In the genomic region with DNA sequence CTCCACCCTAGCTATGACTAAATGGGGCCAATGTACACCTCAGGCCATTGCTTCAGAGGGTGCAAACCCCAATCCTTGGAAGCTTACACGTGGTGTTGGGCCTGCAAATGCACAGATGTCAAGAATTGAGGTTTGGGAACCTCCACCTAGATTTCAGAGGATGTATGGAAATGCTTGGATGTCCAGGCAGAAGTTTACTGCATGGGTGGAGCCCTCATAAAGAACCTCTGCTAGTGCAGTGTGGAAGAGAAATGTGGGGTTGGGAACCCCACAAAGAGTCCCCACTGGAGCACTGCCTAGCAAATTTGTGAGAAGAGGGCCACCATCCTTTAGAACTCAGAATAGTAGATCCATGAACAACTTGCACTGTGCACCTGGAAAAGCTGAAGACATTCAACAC, we compare ENCODE assay signal across 31 cellular contexts.
"Had no signal": no experiment of that assay in that cellular context is flagged by ENCODE, and none has a peak within 500 bp of the region (broad histone marks: within the 10 kb centered on the region; RNA-seq: fewer than 3 reads in every experiment).

No MANE protein-coding gene starts in this region.

- H3K4me1 ChIP-seq: left lung, lower lobe of right lung, pancreas, prostate gland, stomach, tibial artery, upper lobe of right lung had no signal

- DNase-seq: hypothalamus; immature natural killer cell; kidney; left colon; left lung; lower lobe of right lung; mammary epithelial cell; mesenchymal stem cell; midbrain; mucosa of descending colon; naive thymus-derived CD4-positive, alpha-beta T cell; nucleus accumbens; pancreas; posterior cingulate gyrus; retina; stimulated activated CD4-positive, alpha-beta T cell treated with anti-CD3 and anti-CD28 coated beads, Interleukin-12 subunit alpha, Interleukin-12 subunit beta, amount 100 ng/mL, for 4 hours; stimulated activated CD4-positive, alpha-beta T cell treated with anti-CD3 and anti-CD28 coated beads, Interleukin-15, amount 100 ng/mL, for 24 hours; stimulated activated CD4-positive, alpha-beta T cell treated with anti-CD3 and anti-CD28 coated beads, Interleukin-2, amount 100 ng/mL, for 24 hours; stimulated activated CD4-positive, alpha-beta T cell treated with anti-CD3 and anti-CD28 coated beads, Interleukin-4, amount 100 ng/mL, for 1 hour; stimulated activated naive B cell treated with anti-CD40 and anti-IgM and Interleukin-4, amounts not matched to agents 10 μg/mL and 1 μg/mL and 100 μg/mL, for 72 hours; stimulated activated naive CD8-positive, alpha-beta T cell treated with anti-CD3 and anti-CD28 coated beads, Interleukin-15, Interleukin-2, amounts not matched to agents 100 U/mL and 50 U/mL, for 24 hours; stomach; tibial artery; trophoblast cell; upper lobe of right lung had no signal

- H3K4me1 Mint-ChIP-seq: immature natural killer cell; naive thymus-derived CD4-positive, alpha-beta T cell; stimulated activated naive B cell treated with anti-CD40 and anti-IgM and Interleukin-4, amounts not matched to agents 10 μg/mL and 1 μg/mL and 100 μg/mL, for 72 hours had no signal

- H3K27ac ChIP-seq: left lung, lower lobe of right lung, pancreas, prostate gland, skin epidermis, stomach, thoracic aorta, tibial artery, upper lobe of right lung had no signal

- H3K27ac Mint-ChIP-seq: immature natural killer cell; naive thymus-derived CD4-positive, alpha-beta T cell; natural killer cell treated with Interleukin-12 subunit alpha and Interleukin-12 subunit beta and Interleukin-15 and Interleukin-18, amount 100 ng/mL, for 72 hours; stimulated activated naive B cell treated with anti-CD40 and anti-IgM and Interleukin-4, amounts not matched to agents 10 μg/mL and 1 μg/mL and 100 μg/mL, for 72 hours had no signal

- H3K4me3 ChIP-seq: left lung, lower lobe of right lung, mucosa of descending colon, pancreas, prostate gland, skin epidermis, stomach, thoracic aorta, tibial artery, upper lobe of right lung had no signal

- H3K36me3 ChIP-seq: left lung, lower lobe of right lung, pancreas, prostate gland, stomach, thoracic aorta, tibial artery, upper lobe of right lung had no signal

- H3K27me3 Mint-ChIP-seq: natural killer cell treated with Interleukin-12 subunit alpha and Interleukin-12 subunit beta and Interleukin-15 and Interleukin-18, amount 100 ng/mL, for 72 hours; stimulated activated naive B cell treated with anti-CD40 and anti-IgM and Interleukin-4, amounts not matched to agents 10 μg/mL and 1 μg/mL and 100 μg/mL, for 72 hours had no signal

- H3K27me3 ChIP-seq: left lung, pancreas, stomach, tibial artery, upper lobe of right lung had no signal

- H3K36me3 Mint-ChIP-seq: immature natural killer cell had no signal

- H3K9me3 ChIP-seq: pancreas, prostate gland, upper lobe of right lung had no signal

- ATAC-seq: left colon; left lung; lower lobe of right lung; mucosa of descending colon; naive thymus-derived CD4-positive, alpha-beta T cell; natural killer cell treated with Interleukin-12 subunit alpha and Interleukin-12 subunit beta and Interleukin-15 and Interleukin-18, amount 100 ng/mL, for 72 hours; pancreas; right cardiac atrium; sciatic nerve; stimulated activated naive B cell treated with anti-CD40 and anti-IgM and Interleukin-4, amounts not matched to agents 10 μg/mL and 1 μg/mL and 100 μg/mL, for 72 hours; stimulated activated naive CD8-positive, alpha-beta T cell treated with anti-CD3 and anti-CD28 coated beads, Interleukin-15, Interleukin-2, amounts not matched to agents 100 U/mL and 50 U/mL, for 24 hours; upper lobe of right lung had no signal

- H3K4me3 Mint-ChIP-seq: immature natural killer cell; naive thymus-derived CD4-positive, alpha-beta T cell; natural killer cell treated with Interleukin-12 subunit alpha and Interleukin-12 subunit beta and Interleukin-15 and Interleukin-18, amount 100 ng/mL, for 72 hours; stimulated activated naive B cell treated with anti-CD40 and anti-IgM and Interleukin-4, amounts not matched to agents 10 μg/mL and 1 μg/mL and 100 μg/mL, for 72 hours had no signal
